ENCODE assay signal across 9 cellular contexts in genomic region chr6:129111853-129112252, GRCh38.
"Had no signal": no experiment of that assay in that cellular context is flagged by ENCODE, and none has a peak within 500 bp of the region (broad histone marks: within the 10 kb centered on the region; RNA-seq: fewer than 3 reads in every experiment).

No MANE protein-coding gene starts in this region.

- ATAC-seq: GM23338, HCT116, K562 had no signal

- H3K4me3 ChIP-seq: GM23338, K562 had no signal

- FAIRE-seq: H1, H54, HTR-8/SVneo, K562 had no signal

- DNase-seq: H9, HFFc6, IMR-90 had no signal
